Comparison of ENCODE assay signal across 1 cellular context in genomic region chr11:1072821-1073231, GRCh38.
TF ChIP-seq lines count a peak whose summit lies in the region.

No MANE protein-coding gene starts in this region.

TF ChIP-seq in HepG2, 621 proteins besides CTCF, POLR2A, EP300 and RAD21:
- TF ChIP-seq ETV6 (CRISPR knock-in tag; conservative IDR thresholded peaks at IDR 0.05): no peak
- TF ChIP-seq, protein P1, sequence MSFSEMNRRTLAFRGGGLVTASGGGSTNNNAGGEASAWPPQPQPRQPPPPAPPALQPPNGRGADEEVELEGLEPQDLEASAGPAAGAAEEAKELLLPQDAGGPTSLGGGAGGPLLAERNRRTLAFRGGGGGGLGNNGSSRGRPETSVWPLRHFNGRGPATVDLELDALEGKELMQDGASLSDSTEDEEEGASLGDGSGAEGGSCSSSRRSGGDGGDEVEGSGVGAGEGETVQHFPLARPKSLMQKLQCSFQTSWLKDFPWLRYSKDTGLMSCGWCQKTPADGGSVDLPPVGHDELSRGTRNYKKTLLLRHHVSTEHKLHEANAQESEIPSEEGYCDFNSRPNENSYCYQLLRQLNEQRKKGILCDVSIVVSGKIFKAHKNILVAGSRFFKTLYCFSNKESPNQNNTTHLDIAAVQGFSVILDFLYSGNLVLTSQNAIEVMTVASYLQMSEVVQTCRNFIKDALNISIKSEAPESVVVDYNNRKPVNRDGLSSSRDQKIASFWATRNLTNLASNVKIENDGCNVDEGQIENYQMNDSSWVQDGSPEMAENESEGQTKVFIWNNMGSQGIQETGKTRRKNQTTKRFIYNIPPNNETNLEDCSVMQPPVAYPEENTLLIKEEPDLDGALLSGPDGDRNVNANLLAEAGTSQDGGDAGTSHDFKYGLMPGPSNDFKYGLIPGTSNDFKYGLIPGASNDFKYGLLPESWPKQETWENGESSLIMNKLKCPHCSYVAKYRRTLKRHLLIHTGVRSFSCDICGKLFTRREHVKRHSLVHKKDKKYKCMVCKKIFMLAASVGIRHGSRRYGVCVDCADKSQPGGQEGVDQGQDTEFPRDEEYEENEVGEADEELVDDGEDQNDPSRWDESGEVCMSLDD (CRISPR knock-in tag; IDR thresholded peaks at IDR 0.05; ENCODE audit: borderline replicate concordance): no peak
- no peak for TF ChIP-seq GLMP (CRISPR knock-in tag; IDR thresholded peaks at IDR 0.05; ENCODE audit: borderline replicate concordance)
- TF ChIP-seq ZNF460 (CRISPR knock-in tag; IDR thresholded peaks at IDR 0.05; ENCODE audit: borderline replicate concordance): no peak
- TF ChIP-seq ZC3H13 (CRISPR knock-in tag; IDR thresholded peaks at IDR 0.05): no peak
